In the genomic region with DNA sequence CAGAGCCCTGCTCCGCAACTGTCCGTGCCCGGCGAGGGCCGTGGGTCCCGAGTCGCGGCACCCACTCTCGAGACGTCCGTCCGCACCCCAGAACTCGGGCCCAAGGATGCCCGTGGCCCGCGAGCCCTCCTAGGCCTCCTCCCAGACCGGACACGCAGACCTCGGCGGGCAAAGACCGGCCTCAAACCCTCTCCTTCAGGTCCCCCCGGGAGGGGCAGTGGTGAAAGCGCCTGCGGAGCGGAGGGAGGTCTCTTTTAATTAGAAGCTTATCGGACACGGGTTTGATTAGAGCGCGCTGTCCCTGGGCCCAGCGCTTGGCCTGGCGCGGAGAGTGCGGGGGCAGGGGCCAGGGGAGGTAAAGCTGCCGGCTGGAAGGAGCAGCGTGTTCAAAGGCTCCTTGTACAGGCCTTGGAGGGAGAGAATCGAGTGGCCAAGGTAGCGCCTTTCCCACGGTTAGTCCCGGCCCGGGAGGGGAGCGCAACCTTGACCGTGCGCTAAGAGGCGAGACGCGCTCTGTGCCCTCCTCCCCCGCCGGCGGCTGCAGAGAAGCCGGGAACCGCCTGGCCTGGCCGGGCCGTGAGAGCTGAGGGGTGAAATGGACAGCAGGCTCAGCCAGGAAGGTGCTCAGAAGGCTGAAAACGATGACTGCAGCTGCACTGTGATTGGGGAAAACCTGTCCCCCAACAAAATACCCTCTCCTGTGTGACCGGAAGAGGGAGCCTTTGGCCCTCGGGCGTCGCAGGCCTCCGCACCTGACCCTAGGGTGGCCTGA, we compare ENCODE assay signal across 13 cellular contexts. TPM values are rescaled to one million over a fixed set of nuclear protein-coding genes. Genes with fewer than 3 reads are reported as not detected.
DNase-seq lines count a peak whose midpoint lies in the region; ATAC-seq, FAIRE-seq and TF ChIP-seq lines count a peak whose summit lies in the region.
"Had no signal": no experiment of that assay in that cellular context is flagged by ENCODE, and none has a peak within 500 bp of the region (broad histone marks: within the 10 kb centered on the region; RNA-seq: fewer than 3 reads in every experiment).

No MANE protein-coding gene starts in this region.

- H3K4me3 ChIP-seq in K562 (no peak overlapping the region), spleen (peak overlapping the region in 7 of 8 donors; percentile 13 to 66 (median 27))

- H3K36me3 ChIP-seq in K562 (ENCODE audit: control insufficient read depth, insufficient read depth, low read length) (peaks cover 60% of the 10 kb centered on the region), spleen (peaks cover 0 to 4% (median 0%) of the 10 kb centered on the region in 6 donors)

- no peaks in the 10 kb centered on the region for H4K20me1 ChIP-seq in K562 (replicated peaks; ENCODE audit: control insufficient read depth, insufficient read depth, low read length)

- no peak overlapping the region for H3K9ac ChIP-seq in K562 (ENCODE audit: insufficient read depth in 1 of 2, low read depth in 2 of 2, low read length in 2 of 2)

- TF ChIP-seq POLR2A in K562 (conservative IDR thresholded peaks at IDR 0.05) (no peak), spleen (IDR thresholded peaks at IDR 0.05) (no peak)

- no peak overlapping the region for H2AFZ ChIP-seq in K562 (ENCODE audit: low read depth, low read length)

- H3K4me2 ChIP-seq in K562 (ENCODE audit: insufficient read depth, low read length): no peak overlapping the region

- no peak for TF ChIP-seq RAD21 in K562 (CRISPR knock-in tag; conservative IDR thresholded peaks at IDR 0.05 in 1 of 2, IDR thresholded peaks at IDR 0.05 in 1 of 2)

- no peak for FAIRE-seq in K562 (lab: Jason Lieb, UNC)

- DNase-seq in DMS53 (lab: John Stamatoyannopoulos, UW) (peak; percentile 19), DMS53 treated with DMSO at 0.1 percent for 48 hours (lab: John Stamatoyannopoulos, UW; ENCODE audit: unreplicated experiment) (no peak), K562 (ENCODE audit: extremely low read depth in 1 of 4, low spot score in 3 of 4) (no peak), iPS-NIHi11 (ENCODE audit: low spot score) (peak; percentile 50), spleen (peak; percentile 72), HPDE6-E6E7 (ENCODE audit: extremely low spot score) (no peak)
- DNase-seq: activated CD8-positive, alpha-beta T cell treated with anti-CD3 and anti-CD28 coated beads, Interleukin-2, amount 10 ng/mL, durations not matched to agents 7 days and 5 days; NCI-H1417; T-cell had no signal

- H3K27me3 ChIP-seq in K562 (ENCODE audit: control insufficient read depth in 2 of 2, insufficient read depth in 2 of 2, low read length in 2 of 2): no peaks in the 10 kb centered on the region
- H3K27me3 ChIP-seq in spleen (replicated peaks in 1 of 7): peaks cover 0 to 100% (median 84%) of the 10 kb centered on the region in 7 donors

- no peak for TF ChIP-seq EP300 in K562 (IDR thresholded peaks at IDR 0.05; ENCODE audit: low read length)

- H3K79me2 ChIP-seq in K562 (ENCODE audit: control insufficient read depth, insufficient read depth, low read length): peaks cover 93% of the 10 kb centered on the region

- BruUV-seq in K562 (replicated peaks; lab: Mats Ljungman, UMichigan): no TSS peak

- in situ Hi-C loops in K562 (cut with MboI): no loop called here

- no peak for TF ChIP-seq CTCF in K562 (IDR thresholded peaks at IDR 0.05 in 2 of 3, conservative IDR thresholded peaks at IDR 0.05 in 1 of 3; ENCODE audit: insufficient read depth in 2 of 3, low read depth in 1 of 3, low read length in 3 of 3)
- no peak for TF ChIP-seq CTCF in spleen (IDR thresholded peaks at IDR 0.05 in 8 of 11, conservative IDR thresholded peaks at IDR 0.05 in 3 of 11)

- intact Hi-C loops in K562 (cut with micrococcal nuclease) (loop anchor here (5.0 kb wide), 2 partner anchors 152 to 362 kb away; a partner anchor contains a TSS), spleen (cut with DNase I; ENCODE audit: low total_unique reads) (no loop called here)

- H3K4me1 ChIP-seq in K562 (replicated peaks in 1 of 2; ENCODE audit: control insufficient read depth in 2 of 2, insufficient read depth in 2 of 2, low read length in 2 of 2) (peaks cover 15 to 59% of the 10 kb centered on the region in 2 experiments; a peak in 4 of 5 replicates), spleen (peaks cover 0 to 69% (median 45%) of the 10 kb centered on the region in 6 donors)

- ATAC-seq in K562: no peak
- ATAC-seq in GM21447 (IDR thresholded peaks at IDR 0.05; ENCODE audit: unreplicated experiment): no peak
- no peak for ATAC-seq in HG03159 (IDR thresholded peaks at IDR 0.05; ENCODE audit: unreplicated experiment)
- ATAC-seq: activated CD8-positive, alpha-beta T cell treated with anti-CD3 and anti-CD28 coated beads, Interleukin-2, amount 10 ng/mL, durations not matched to agents 7 days and 5 days; stimulated activated memory B cell treated with anti-CD40 and anti-IgM and Interleukin-4, amounts not matched to agents 10 μg/mL and 1 μg/mL and 100 μg/mL, for 72 hours; T-cell had no signal

- 94% methylated on average over 27 of the region's 59 CpGs for WGBS in K562 (ENCODE audit: insufficient coverage, low coverage, missing lambda C conversion rate)
- 11 to 36% (median 28%) methylated on average over 25 to 59 of the region's 59 CpGs for WGBS in spleen, 5 donors

- no peak overlapping the region for H3K27ac ChIP-seq in K562 (ENCODE audit: extremely low read depth, low read depth, low read length)
- peak overlapping the region in 7 of 8 donors; percentile 24 to 86 (median 83) for H3K27ac ChIP-seq in spleen
- H3K27ac ChIP-seq: 22Rv1 had no signal

- H3K9me3 ChIP-seq in K562 (replicated peaks; ENCODE audit: control insufficient read depth, insufficient read depth, low read depth, low read length) (peaks cover 8% of the 10 kb centered on the region; the same call in 1 of the 2 replicates), spleen (no peaks in the 10 kb centered on the region)

- POLR2A ChIA-PET in K562 (lab: Yijun Ruan, JAX): interaction anchor here (1.5 to 1.6 kb wide), 2 partner anchors 9 to 10 kb away, joined by 7 to 9 read pairs; no protein-coding TSS in a partner anchor

- CTCF ChIA-PET in K562 (lab: Yijun Ruan, JAX; ENCODE audit: low intra/inter-chr PET ratio): no interaction called here

- H3K9me1 ChIP-seq in K562 (ENCODE audit: control insufficient read depth, insufficient read depth, low read length): no peaks in the 10 kb centered on the region

TF ChIP-seq in K562, 482 proteins besides CTCF, POLR2A, EP300 and RAD21 (continues in another document):
- TF ChIP-seq JUN (IDR thresholded peaks at IDR 0.05; ENCODE audit: borderline replicate concordance, low read depth, low read length): no peak
- TF ChIP-seq JUN (CRISPR knock-in tag; IDR thresholded peaks at IDR 0.05; ENCODE audit: borderline replicate concordance): no peak
- TF ChIP-seq RBFOX2 (IDR thresholded peaks at IDR 0.05; ENCODE audit: low read depth, low read length): peak; percentile 64
- TF ChIP-seq ZNF780A (CRISPR knock-in tag; IDR thresholded peaks at IDR 0.05): no peak
- peak in 1 of 2 experiments; percentile 19; a peak in 1 of 3 replicates for TF ChIP-seq CBX3 (IDR thresholded peaks at IDR 0.05; ENCODE audit: borderline replicate concordance in 1 of 2, low read length in 2 of 2)
- TF ChIP-seq, protein P1, sequence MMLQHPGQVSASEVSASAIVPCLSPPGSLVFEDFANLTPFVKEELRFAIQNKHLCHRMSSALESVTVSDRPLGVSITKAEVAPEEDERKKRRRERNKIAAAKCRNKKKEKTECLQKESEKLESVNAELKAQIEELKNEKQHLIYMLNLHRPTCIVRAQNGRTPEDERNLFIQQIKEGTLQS (IDR thresholded peaks at IDR 0.05): 0 out of 2 replicates have a peak, but pooled peaks have one; percentile 12
- TF ChIP-seq, protein P1 (CRISPR knock-in tag; conservative IDR thresholded peaks at IDR 0.05): no peak
- TF ChIP-seq TCFL5 (CRISPR knock-in tag; conservative IDR thresholded peaks at IDR 0.05): no peak
- peak; percentile 56 for TF ChIP-seq POLR2G (IDR thresholded peaks at IDR 0.05; ENCODE audit: low read depth, low read length)
- TF ChIP-seq ZNF408 (CRISPR knock-in tag; IDR thresholded peaks at IDR 0.05; ENCODE audit: low read depth): no peak

RNA-seq across cellular contexts. Expression of a gene that starts 4.6 kb away (rescaled TPM):
- 41.5 and 41.9 TPM in 2 replicates for total RNA-seq in K562 (2011; cell fraction: chromatin; rRNA removed; ENCODE audit: low replicate concordance)
- total RNA-seq in K562 (2011; cell fraction: nucleolus; rRNA removed): 28.6 and 32.5 TPM in 2 replicates
- total RNA-seq in K562 (2011; cell fraction: nucleoplasm; rRNA removed): 31.4 and 35.9 TPM in 2 replicates
- total RNA-seq in K562 (2014; rRNA removed): 21.3 and 24.3 TPM in 2 replicates
- total RNA-seq in K562 (2014; rRNA removed; fragmentation: Illumina TruSeq; extraction: Trizol): 18.3 and 19.7 TPM in 2 replicates
- total RNA-seq in K562 (2015; rRNA removed; fragmentation: Illumina TruSeq; extraction: Trizol): 19.4 and 20.2 TPM in 2 replicates
- total RNA-seq in K562 (2021): 27.1 and 29.3 TPM in 2 replicates
- 19.0 and 24.9 TPM in 2 replicates for polyA plus RNA-seq in K562 (2011; rRNA removed)
- polyA plus RNA-seq in K562 (2011; cell fraction: cytosol; rRNA removed): 20.1 and 41.9 TPM in 2 replicates
- 31.6 and 45.8 TPM in 2 replicates for polyA plus RNA-seq in K562 (2011; cell fraction: nucleus; rRNA removed)
- polyA plus RNA-seq in K562 (2012): 30.5 and 31.1 TPM in 2 replicates
- polyA plus RNA-seq in K562 (2014; fragmentation: Illumina TruSeq; extraction: Trizol): 32.8 and 33.8 TPM in 2 replicates
- polyA plus RNA-seq in K562 (2014; fragmentation: Nextera tagmentation; extraction: Ambion mirVana): 1 to 10 TPM; 7.1 to 7.7 TPM
- 19.9 and 20.0 TPM in 2 replicates for polyA plus RNA-seq in K562 (2014; rRNA removed)
- polyA minus RNA-seq in K562 (2011; rRNA and poly(A)+ RNA removed): 24.1 and 25.5 TPM in 2 replicates
- 34.2 and 39.8 TPM in 2 replicates for polyA minus RNA-seq in K562 (2011; cell fraction: cytosol; rRNA and poly(A)+ RNA removed)
- 21.9 and 22.5 TPM in 2 replicates for polyA minus RNA-seq in K562 (2011; cell fraction: nucleus; rRNA and poly(A)+ RNA removed)
- 10 to 100 TPM; 25.6 to 53.0 (median 38.9) TPM for total RNA-seq in spleen
- polyA plus RNA-seq in spleen: 1 to 10 TPM; 1.6 to 4.4 (median 2.8) TPM
- total RNA-seq: activated CD8-positive, alpha-beta T cell treated with anti-CD3 and anti-CD28 coated beads, Interleukin-2, amount 10 ng/mL, durations not matched to agents 7 days and 5 days; T-cell had no signal

Comparison
In these comparisons a context has a peak if more than half of its experiments do, and no peak if none do; other contexts are left out.
1. DNase-seq: peak in DMS53 (single experiment), iPS-NIHi11 (single experiment) and spleen (single experiment); none in DMS53 treated with DMSO at 0.1 percent for 48 hours (single experiment), K562 (0 of 4) and HPDE6-E6E7 (single experiment).